ENCODE assay signal across 16 cellular contexts in the genomic region with DNA sequence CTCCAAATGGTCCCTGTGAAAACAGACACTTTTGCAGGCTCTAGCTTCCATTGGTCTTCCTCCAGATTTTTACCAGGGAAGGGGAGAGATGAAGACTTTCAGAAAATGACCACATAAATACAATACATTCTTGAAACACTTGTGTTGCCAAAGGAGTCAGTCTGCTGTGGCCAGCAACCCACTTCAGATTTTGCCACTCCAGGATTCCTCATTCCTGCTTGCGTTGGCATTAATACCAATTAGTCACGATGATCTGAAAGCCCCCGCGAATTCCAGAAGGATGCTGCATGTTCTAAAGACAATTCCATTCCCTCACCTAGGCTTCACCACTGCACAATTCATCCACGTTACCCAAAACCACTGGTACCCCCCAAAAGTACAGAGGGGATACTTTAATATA.
"Had no signal": no experiment of that assay in that cellular context is flagged by ENCODE, and none has a peak within 500 bp of the region (broad histone marks: within the 10 kb centered on the region; RNA-seq: fewer than 3 reads in every experiment).

No MANE protein-coding gene starts in this region.

- DNase-seq: effector CD4-positive, alpha-beta T cell; endodermal cell; erythroblast; foreskin keratinocyte; heart left ventricle; hippocampal formation; mucosa of descending colon; natural killer cell; ovary; right cardiac atrium; stimulated activated CD4-positive, alpha-beta T cell treated with anti-CD3 and anti-CD28 coated beads, Interleukin-4, amount 100 ng/mL, for 1 hour; stimulated activated naive B cell treated with anti-CD40 and anti-IgM and Interleukin-4, amounts not matched to agents 10 μg/mL and 1 μg/mL and 100 μg/mL, for 72 hours; stimulated activated naive CD8-positive, alpha-beta T cell treated with anti-CD3 and anti-CD28 coated beads, Interleukin-15, amount 100 ng/mL, for 72 hours; testis; transverse colon had no signal

- H3K4me3 ChIP-seq: coronary artery, heart left ventricle, mucosa of descending colon, ovary, testis, transverse colon had no signal

- H3K9me3 ChIP-seq: mucosa of descending colon, ovary, testis, transverse colon had no signal

- H3K4me1 ChIP-seq: heart left ventricle, testis had no signal

- H3K27ac ChIP-seq: coronary artery, foreskin keratinocyte, heart left ventricle, ovary, testis, transverse colon had no signal

- H3K27me3 ChIP-seq: heart left ventricle, ovary, testis, transverse colon had no signal

- H3K36me3 ChIP-seq: heart left ventricle, ovary, transverse colon had no signal
